9 cellular contexts compared by ENCODE assay signal in genomic region chr2:41959760-41960159, GRCh38.
"Had no signal": no experiment of that assay in that cellular context is flagged by ENCODE, and none has a peak within 500 bp of the region (broad histone marks: within the 10 kb centered on the region; RNA-seq: fewer than 3 reads in every experiment).

No MANE protein-coding gene starts in this region.

- H2AFZ ChIP-seq: GM23248 had no signal

- H3K9me3 ChIP-seq: HAP-1 had no signal

- H3K27ac Mint-ChIP-seq: H9, HFFc6 had no signal

- H3K9ac ChIP-seq: GM23248 had no signal

- H3K4me3 Mint-ChIP-seq: H9, HFFc6 had no signal

- H3K36me3 ChIP-seq: HAP-1 had no signal

- H3K4me1 ChIP-seq: HAP-1 had no signal

- DNase-seq: GM23248, GOT3, H7, H9, HCEC 1CT, HFFc6 had no signal

- H3K9me3 Mint-ChIP-seq: H9, HFFc6 had no signal

- H3K4me3 ChIP-seq: GM23248, HAP-1 had no signal

- H3K27ac ChIP-seq: GM23248 had no signal

- FAIRE-seq: H1, H54 had no signal
